20 cellular contexts compared by ENCODE assay signal in genomic region chr2:216018709-216019108, GRCh38. TPM values are rescaled to one million over a fixed set of nuclear protein-coding genes. Genes with fewer than 3 reads are reported as not detected.
DNase-seq lines count a peak whose midpoint lies in the region; ATAC-seq, FAIRE-seq and TF ChIP-seq lines count a peak whose summit lies in the region.
"Had no signal": no experiment of that assay in that cellular context is flagged by ENCODE, and none has a peak within 500 bp of the region (broad histone marks: within the 10 kb centered on the region; RNA-seq: fewer than 3 reads in every experiment).

No MANE protein-coding gene starts in this region.

- ATAC-seq in GM12878: no peak
- no peak for ATAC-seq in GM21423 (IDR thresholded peaks at IDR 0.05; ENCODE audit: unreplicated experiment)
- ATAC-seq: CD8-positive, alpha-beta T cell; GM23338 had no signal

- no peaks in the 10 kb centered on the region for H3F3A ChIP-seq in smooth muscle cell (ENCODE audit: low read depth)

- no peaks in the 10 kb centered on the region for H3K27me3 ChIP-seq in GM12878 (replicated peaks in 1 of 2; ENCODE audit: control insufficient read depth in 2 of 2, insufficient read depth in 2 of 2, low read length in 1 of 2)
- no peaks in the 10 kb centered on the region for H3K27me3 ChIP-seq in smooth muscle cell (ENCODE audit: low read depth)
- no peaks in the 10 kb centered on the region for H3K27me3 ChIP-seq in CD4-positive, alpha-beta memory T cell (ENCODE audit: insufficient read depth, low read length)
- H3K27me3 ChIP-seq: BE2C had no signal

- H3K27me3 Mint-ChIP-seq in CD4-positive, alpha-beta memory T cell: no peaks in the 10 kb centered on the region

- WGBS in GM12878 (ENCODE audit: insufficient coverage, insufficient replicate concordance, low lambda C conversion rate, missing lambda C conversion rate): 99% methylated on average over 3 of the region's 3 CpGs
- 98% methylated on average over 3 of the region's 3 CpGs for WGBS in smooth muscle cell (ENCODE audit: low lambda C conversion rate)

- peak overlapping the region in 1 of 7 donors; percentile 67 for H3K27ac Mint-ChIP-seq in CD4-positive, alpha-beta memory T cell
- H3K27ac Mint-ChIP-seq: CD8-positive, alpha-beta T cell; GM23338; H9 had no signal

- H3K9me3 ChIP-seq in GM12878 (replicated peaks; ENCODE audit: control insufficient read depth, insufficient read depth, low read length) (no peaks in the 10 kb centered on the region; the same call in 2 of the 3 replicates), smooth muscle cell (replicated peaks; ENCODE audit: low read depth) (no peaks in the 10 kb centered on the region)
- no peaks in the 10 kb centered on the region for H3K9me3 ChIP-seq in CD4-positive, alpha-beta memory T cell (ENCODE audit: control insufficient read depth in 1 of 2, low read length in 2 of 2)
- H3K9me3 ChIP-seq: BE2C had no signal

- peaks cover 1 to 4% of the 10 kb centered on the region in 2 donors for H3K36me3 Mint-ChIP-seq in CD4-positive, alpha-beta memory T cell
- H3K36me3 Mint-ChIP-seq: CD8-positive, alpha-beta T cell had no signal

- intact Hi-C loops in GM12878 (cut with micrococcal nuclease; ENCODE audit: unreplicated experiment): no loop called here
- intact Hi-C loops in CD4-positive, alpha-beta memory T cell (cut with micrococcal nuclease): loop anchor here (5.0 to 10.0 kb wide), 2 partner anchors 394 to 704 kb away; partner anchors contain the start of genes ATIC and SMARCAL1

- H3K4me2 ChIP-seq in GM12878 (ENCODE audit: control insufficient read depth, insufficient read depth): no peak overlapping the region
- no peak overlapping the region for H3K4me2 ChIP-seq in smooth muscle cell
- H3K4me2 ChIP-seq: GM23338 had no signal

- H3K4me1 ChIP-seq in GM12878 (ENCODE audit: control insufficient read depth, insufficient read depth, low read length) (peaks cover 24% of the 10 kb centered on the region), smooth muscle cell (ENCODE audit: low read depth) (peaks cover 3% of the 10 kb centered on the region)
- peaks cover 28% of the 10 kb centered on the region for H3K4me1 ChIP-seq in CD4-positive, alpha-beta memory T cell (ENCODE audit: insufficient read depth, low read length)

- H3K4me3 ChIP-seq in GM12878 (no peak overlapping the region), smooth muscle cell (no peak overlapping the region)
- H3K4me3 ChIP-seq in CD4-positive, alpha-beta memory T cell (ENCODE audit: low read length in 2 of 2): no peak overlapping the region
- H3K4me3 ChIP-seq: GM23338 had no signal

- H3K27ac ChIP-seq in GM12878 (ENCODE audit: control insufficient read depth, insufficient read depth): no peak overlapping the region
- peak overlapping the region; percentile 51 for H3K27ac ChIP-seq in smooth muscle cell (ENCODE audit: low read depth)
- no peak overlapping the region for H3K27ac ChIP-seq in CD4-positive, alpha-beta memory T cell (ENCODE audit: low read depth, low read length)
- H3K27ac ChIP-seq: C4-2B had no signal

- TF ChIP-seq POLR2A in GM12891 (IDR thresholded peaks at IDR 0.05; ENCODE audit: low read depth, low read length) (no peak), GM12878 (IDR thresholded peaks at IDR 0.05; ENCODE audit: low read depth, low read length) (no peak)

- TF ChIP-seq CTCF in GM12878 (IDR thresholded peaks at IDR 0.05 in 2 of 3, conservative IDR thresholded peaks at IDR 0.05 in 1 of 3; ENCODE audit: control insufficient read depth in 2 of 3, extremely low read depth in 1 of 3, insufficient read depth in 1 of 3, low read depth in 3 of 3, low read length in 3 of 3) (no peak), smooth muscle cell (IDR thresholded peaks at IDR 0.05; ENCODE audit: borderline replicate concordance, insufficient read depth, poor library complexity, severe bottlenecking) (no peak)

- no peak overlapping the region for H3K4me3 Mint-ChIP-seq in CD4-positive, alpha-beta memory T cell
- H3K4me3 Mint-ChIP-seq: CD8-positive, alpha-beta T cell; GM23338; H9 had no signal

- DNase-seq in GM12891 (ENCODE audit: insufficient read length, low spot score) (no peak), GM12878 (ENCODE audit: low read depth, low spot score) (no peak), smooth muscle cell (lab: John Stamatoyannopoulos, UW; ENCODE audit: unreplicated experiment) (no peak)
- no peak for DNase-seq in activated naive CD4-positive, alpha-beta T cell treated with Interleukin-2 at 50 U/mL for 16 hours
- DNase-seq in CD4-positive, alpha-beta memory T cell: no peak
- DNase-seq: BE2C; CD8-positive, alpha-beta T cell; COR-L47; DMS153; DMS79 treated with DMSO at 0.1 percent for 48 hours; EL; H9; KBM-7 had no signal

- no TSS peak for BruUV-seq in GM12878 (replicated peaks; lab: Mats Ljungman, UMichigan)

- H2AFZ ChIP-seq in GM12878 (ENCODE audit: control insufficient read depth, low read depth, low read length): no peak overlapping the region
- H2AFZ ChIP-seq in smooth muscle cell (ENCODE audit: low read depth): no peak overlapping the region
- H2AFZ ChIP-seq: GM23338 had no signal

- TF ChIP-seq EP300 in Ishikawa (IDR thresholded peaks at IDR 0.05; ENCODE audit: borderline replicate concordance): no peak
- TF ChIP-seq EP300 in GM12878 (IDR thresholded peaks at IDR 0.05; ENCODE audit: borderline replicate concordance in 1 of 2, control insufficient read depth in 1 of 2, low read depth in 2 of 2, low read length in 2 of 2): no peak

- H3K36me3 ChIP-seq in GM12878 (ENCODE audit: control insufficient read depth in 2 of 2, insufficient read depth in 2 of 2, low read length in 1 of 2) (no peaks in the 10 kb centered on the region), smooth muscle cell (ENCODE audit: low read depth) (no peaks in the 10 kb centered on the region)
- H3K36me3 ChIP-seq in CD4-positive, alpha-beta memory T cell (ENCODE audit: insufficient read depth, low read length): no peaks in the 10 kb centered on the region
- H3K36me3 ChIP-seq: BE2C had no signal

- RAD21 ChIA-PET in GM12878 (lab: Charles Lee; ENCODE audit: unreplicated experiment): interaction anchor here (0.5 to 11.4 kb wide), 5 partner anchors 13 to 617 kb away, joined by 3 to 172 read pairs (median 39); no protein-coding TSS in a partner anchor

- H3K79me2 ChIP-seq in GM12878 (ENCODE audit: control insufficient read depth, insufficient read depth, low read length): peaks cover 3% of the 10 kb centered on the region; the same call in 1 of the 2 replicates
- H3K79me2 ChIP-seq in smooth muscle cell (ENCODE audit: low read depth): no peaks in the 10 kb centered on the region

- FAIRE-seq in GM12891 (lab: Jason Lieb, UNC) (peak; percentile 71), GM12878 (lab: Jason Lieb, UNC) (no peak)
- FAIRE-seq: A204.1, D721Med, G401.6 had no signal

- SMC1A ChIA-PET in GM12878 (lab: Charles Lee; ENCODE audit: uncharacterized antibody, unreplicated experiment): interaction anchor here (0.9 to 11.6 kb wide), 10 partner anchors 12 to 122 kb away, joined by 3 to 224 read pairs (median 4); no protein-coding TSS in a partner anchor

- peaks cover 31 to 41% (median 33%) of the 10 kb centered on the region in 4 donors for H3K4me1 Mint-ChIP-seq in CD4-positive, alpha-beta memory T cell

- no peaks in the 10 kb centered on the region for H3K9me3 Mint-ChIP-seq in CD4-positive, alpha-beta memory T cell
- H3K9me3 Mint-ChIP-seq: GM23338, H9 had no signal

- no peak overlapping the region for H3K9ac ChIP-seq in GM12878 (ENCODE audit: control insufficient read depth, insufficient read depth, low read length)
- H3K9ac ChIP-seq in smooth muscle cell (ENCODE audit: low read depth): no peak overlapping the region

- in situ Hi-C loops in GM12878 (cut with MboI): no loop called here

- no peak for TF ChIP-seq RAD21 in Ishikawa (IDR thresholded peaks at IDR 0.05; ENCODE audit: low read depth)
- no peak for TF ChIP-seq RAD21 in GM12878 (IDR thresholded peaks at IDR 0.05; ENCODE audit: insufficient read depth, low read depth, low read length)

- no peaks in the 10 kb centered on the region for H4K20me1 ChIP-seq in GM12878 (ENCODE audit: control insufficient read depth, insufficient read depth)
- H4K20me1 ChIP-seq in smooth muscle cell (ENCODE audit: low read depth): no peaks in the 10 kb centered on the region

- POLR2A ChIA-PET in GM12878 (lab: Charles Lee): interaction anchor here (0.6 to 4.6 kb wide), 4 partner anchors 12 to 95 kb away, joined by 3 to 61 read pairs (median 3); no protein-coding TSS in a partner anchor
- POLR2A ChIA-PET in CD4-positive, alpha-beta memory T cell (lab: Charles Lee; ENCODE audit: partially characterized antibody): no interaction called here

- CTCF ChIA-PET in GM12878 (lab: Yijun Ruan, JAX): interaction anchor here (0.6 to 9.8 kb wide), 8 partner anchors 13 to 1206 kb away, joined by 3 to 323 read pairs (median 4); no protein-coding TSS in a partner anchor
- CTCF ChIA-PET in CD4-positive, alpha-beta memory T cell (lab: Charles Lee; ENCODE audit: partially characterized antibody): interaction anchor here (1.3 to 1.5 kb wide), 2 partner anchors 10 to 15 kb away, joined by 4 to 9 read pairs; no protein-coding TSS in a partner anchor

TF ChIP-seq in GM12891, 5 proteins besides CTCF, POLR2A, EP300 and RAD21 (continues in another document):
- TF ChIP-seq TAF1 (IDR thresholded peaks at IDR 0.05; ENCODE audit: low read depth, low read length): no peak

RNA-seq across cellular contexts. Expression of gene MREG, which starts 5.4 kb away (rescaled TPM):
- polyA plus RNA-seq in GM12891 (2012; ENCODE audit: low read depth, missing spikeins): 24.3 TPM
- 18.7 and 19.5 TPM in 2 replicates for total RNA-seq in GM12878 (2013; cell fraction: nucleolus; rRNA removed)
- total RNA-seq in GM12878 (2014; rRNA removed) (39.0 and 40.9 TPM in 2 replicates), GM12878 (2014; rRNA removed; fragmentation: Illumina TruSeq; extraction: Trizol) (27.9 and 28.5 TPM in 2 replicates), GM12878 (2021) (45.0 and 46.3 TPM in 2 replicates), smooth muscle cell (5.5 and 5.7 TPM in 2 replicates)
- 15.4 TPM for polyA plus RNA-seq in GM12878 (2011; ENCODE audit: low read depth)
- polyA plus RNA-seq in GM12878 (2011; rRNA removed) (31.9 and 47.2 TPM in 2 replicates), GM12878 (2014; fragmentation: Illumina TruSeq; extraction: Trizol) (23.8 and 30.2 TPM in 2 replicates), GM12878 (2014; fragmentation: Nextera tagmentation; extraction: Ambion mirVana) (10 to 100 TPM; 16.8 to 21.3 TPM), GM12878 (2014; rRNA removed) (34.1 and 34.5 TPM in 2 replicates), GM12878 (2016; fragmentation: Nextera tagmentation; extraction: Ambion mirVana) (10 to 100 TPM in 1 of 2 experiments, 1 to 10 TPM in 1; 6.9 to 28.6 TPM), smooth muscle cell (1.8 and 2.3 TPM in 2 replicates)
- 15.6 and 17.5 TPM in 2 replicates for polyA plus RNA-seq in GM12878 (2011; cell fraction: cytosol; rRNA removed)
- polyA plus RNA-seq in GM12878 (2011; cell fraction: nucleus; rRNA removed): 18.2 and 22.0 TPM in 2 replicates
- 18.6 and 22.6 TPM in 2 replicates for polyA plus RNA-seq in GM12878 (2012)
- 22.3 and 23.7 TPM in 2 replicates for polyA minus RNA-seq in GM12878 (2011; rRNA and poly(A)+ RNA removed)
- 11.2 and 13.9 TPM in 2 replicates for polyA minus RNA-seq in GM12878 (2011; cell fraction: cytosol; rRNA and poly(A)+ RNA removed)
- 8.3 and 14.4 TPM in 2 replicates for polyA minus RNA-seq in GM12878 (2011; cell fraction: nucleus; rRNA and poly(A)+ RNA removed)
- 1 to 10 TPM; 7.4 TPM for total RNA-seq in CD4-positive, alpha-beta memory T cell
- polyA plus RNA-seq in CD4-positive, alpha-beta memory T cell: 1 to 10 TPM in 1 of 2 donors, under 1 TPM in 1; 0.11 to 2.1 TPM
